In the genomic region with DNA sequence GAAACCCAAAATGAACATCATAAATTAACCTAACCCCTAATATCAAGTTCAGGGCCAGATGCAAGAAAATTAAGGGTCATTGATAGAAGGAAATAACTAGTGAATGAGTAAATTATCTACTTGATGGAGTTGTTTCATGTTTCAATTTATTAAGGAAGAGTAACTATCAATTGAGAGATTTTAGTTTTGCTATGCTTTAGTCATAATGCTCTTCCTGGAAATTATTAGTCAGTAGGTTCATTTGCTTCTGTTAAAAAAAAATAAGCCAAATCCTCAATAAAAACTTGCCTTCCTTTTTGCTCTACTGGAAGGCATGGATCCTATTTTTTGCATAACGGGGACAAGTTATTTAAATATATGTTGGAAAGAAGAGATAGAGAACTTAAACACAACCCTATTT, we compare ENCODE assay signal across 22 cellular contexts. TPM values are rescaled to one million over a fixed set of nuclear protein-coding genes. Genes with fewer than 3 reads are reported as not detected.
DNase-seq lines count a peak whose midpoint lies in the region; ATAC-seq and TF ChIP-seq lines count a peak whose summit lies in the region.
"Had no signal": no experiment of that assay in that cellular context is flagged by ENCODE, and none has a peak within 500 bp of the region (broad histone marks: within the 10 kb centered on the region; RNA-seq: fewer than 3 reads in every experiment).

No MANE protein-coding gene starts in this region.

- H3K4me3 Mint-ChIP-seq in natural killer cell treated with Interleukin-12 subunit alpha and Interleukin-12 subunit beta and Interleukin-15 and Interleukin-18, amount 100 ng/mL, for 72 hours, result peak overlapping the region; percentile 43
- H3K4me3 Mint-ChIP-seq in natural killer cell (no peak overlapping the region), activated B cell treated with CpG ODN at 0.5 μM for 24 hours (peak overlapping the region; percentile 56)
- no peak overlapping the region for H3K4me3 Mint-ChIP-seq in dendritic cell treated with granulocyte-macrophage colony-stimulating factor and Interleukin-4, amounts not matched to agents 40 ng/mL and 50 ng/mL, for 4 days
- H3K4me3 Mint-ChIP-seq: HFFc6 had no signal

- no peaks in the 10 kb centered on the region for H3K36me3 ChIP-seq in right lobe of liver

- TF ChIP-seq CTCF in natural killer cell (IDR thresholded peaks at IDR 0.05), result no peak
- TF ChIP-seq CTCF in activated B cell treated with CpG ODN at 0.5 μM for 24 hours (IDR thresholded peaks at IDR 0.05), result no peak
- no peak for TF ChIP-seq CTCF in right lobe of liver (IDR thresholded peaks at IDR 0.05)

- H3K27ac ChIP-seq in right lobe of liver, result no peak overlapping the region
- H3K27ac ChIP-seq: C4-2B, KMS-11 had no signal

- H3K27me3 ChIP-seq in right lobe of liver, result no peaks in the 10 kb centered on the region

- CTCF ChIA-PET in activated B cell treated with CpG ODN at 0.5 μM for 24 hours (lab: Charles Lee), result interaction anchor here (1.1 kb wide), 1 partner anchor 161 kb away, joined by 4 read pairs; no protein-coding TSS in a partner anchor

- WGBS in right lobe of liver (ENCODE audit: insufficient coverage, low coverage, low lambda C conversion rate, missing lambda C conversion rate), result 61% methylated on average over 1 of the region's 1 CpG

- H3K4me1 Mint-ChIP-seq in natural killer cell treated with Interleukin-12 subunit alpha and Interleukin-12 subunit beta and Interleukin-15 and Interleukin-18, amount 100 ng/mL, for 72 hours (ENCODE audit: low read depth in 2 of 2), result peaks cover 14 to 27% of the 10 kb centered on the region in 2 donors
- H3K4me1 Mint-ChIP-seq in natural killer cell (no peaks in the 10 kb centered on the region), activated B cell treated with CpG ODN at 0.5 μM for 24 hours (peaks cover 25% of the 10 kb centered on the region)
- peaks cover 29% of the 10 kb centered on the region for H3K4me1 Mint-ChIP-seq in dendritic cell treated with granulocyte-macrophage colony-stimulating factor and Interleukin-4, amounts not matched to agents 40 ng/mL and 50 ng/mL, for 4 days (ENCODE audit: low read depth)

- H3K27ac Mint-ChIP-seq in natural killer cell treated with Interleukin-12 subunit alpha and Interleukin-12 subunit beta and Interleukin-15 and Interleukin-18, amount 100 ng/mL, for 72 hours, result peak overlapping the region; percentile 67 to 82
- no peak overlapping the region for H3K27ac Mint-ChIP-seq in natural killer cell
- peak overlapping the region; percentile 69 for H3K27ac Mint-ChIP-seq in activated B cell treated with CpG ODN at 0.5 μM for 24 hours
- peak overlapping the region; percentile 82 for H3K27ac Mint-ChIP-seq in dendritic cell treated with granulocyte-macrophage colony-stimulating factor and Interleukin-4, amounts not matched to agents 40 ng/mL and 50 ng/mL, for 4 days
- H3K27ac Mint-ChIP-seq: HFFc6 had no signal

- no peak for TF ChIP-seq POLR2A in right lobe of liver (IDR thresholded peaks at IDR 0.05)

- no peak for DNase-seq in natural killer cell treated with Interleukin-12 subunit alpha and Interleukin-12 subunit beta and Interleukin-15 and Interleukin-18, amount 100 ng/mL, for 72 hours (ENCODE audit: low spot score)
- DNase-seq in natural killer cell (no peak), activated B cell treated with CpG ODN at 0.5 μM for 24 hours (no peak), right lobe of liver (no peak), DMS79 treated with DMSO at 0.1 percent for 48 hours (lab: John Stamatoyannopoulos, UW) (no peak)
- DNase-seq: ACHN, DMS 273 treated with DMSO at 0.1 percent for 48 hours, H7, HFFc6, NCI-H1417, NCI-H187, NCI-H2107, NCI-H2227 treated with DMSO at 0.1 percent for 48 hours, NCI-H524, NCI-H82, PC-3, RPMI8226, SIG-M5 had no signal

- POLR2A ChIA-PET in activated B cell treated with CpG ODN at 0.5 μM for 24 hours (lab: Charles Lee), result interaction anchor here (0.6 to 1.6 kb wide), 5 partner anchors 16 to 160 kb away, joined by 3 to 5 read pairs (median 4); no protein-coding TSS in a partner anchor

- H3K4me3 ChIP-seq in right lobe of liver, result no peak overlapping the region

- intact Hi-C loops in natural killer cell (cut with micrococcal nuclease) (no loop called here), activated B cell treated with CpG ODN at 0.5 μM for 24 hours (cut with micrococcal nuclease) (loop anchor here (1.0 to 2.0 kb wide), 2 partner anchors 27 to 59 kb away; a partner anchor contains a TSS), right lobe of liver (cut with DNase I) (no loop called here)
- intact Hi-C loops in dendritic cell treated with granulocyte-macrophage colony-stimulating factor and Interleukin-4, amounts not matched to agents 40 ng/mL and 50 ng/mL, for 4 days (cut with micrococcal nuclease), result loop anchor here (2.0 kb wide), 1 partner anchor 59 kb away; a partner anchor contains a TSS

- no peaks in the 10 kb centered on the region for H3K9me3 ChIP-seq in right lobe of liver

- no peaks in the 10 kb centered on the region for H3K27me3 Mint-ChIP-seq in natural killer cell treated with Interleukin-12 subunit alpha and Interleukin-12 subunit beta and Interleukin-15 and Interleukin-18, amount 100 ng/mL, for 72 hours
- H3K27me3 Mint-ChIP-seq in natural killer cell (ENCODE audit: low read depth in 2 of 2), result peaks cover 0 to 2% of the 10 kb centered on the region in 2 donors
- H3K27me3 Mint-ChIP-seq in activated B cell treated with CpG ODN at 0.5 μM for 24 hours, result no peaks in the 10 kb centered on the region
- no peaks in the 10 kb centered on the region for H3K27me3 Mint-ChIP-seq in dendritic cell treated with granulocyte-macrophage colony-stimulating factor and Interleukin-4, amounts not matched to agents 40 ng/mL and 50 ng/mL, for 4 days

- ATAC-seq in natural killer cell treated with Interleukin-12 subunit alpha and Interleukin-12 subunit beta and Interleukin-15 and Interleukin-18, amount 100 ng/mL, for 72 hours, result no peak
- ATAC-seq in natural killer cell (no peak), activated B cell treated with CpG ODN at 0.5 μM for 24 hours (ENCODE audit: low read depth) (no peak), right lobe of liver (no peak), HG03439 (IDR thresholded peaks at IDR 0.05; ENCODE audit: unreplicated experiment) (no peak)
- ATAC-seq: PC-3 had no signal

- no peaks in the 10 kb centered on the region for H3K4me1 ChIP-seq in right lobe of liver

- H3K9me3 Mint-ChIP-seq in natural killer cell treated with Interleukin-12 subunit alpha and Interleukin-12 subunit beta and Interleukin-15 and Interleukin-18, amount 100 ng/mL, for 72 hours, result peaks cover 4% of the 10 kb centered on the region
- H3K9me3 Mint-ChIP-seq in natural killer cell, result no peaks in the 10 kb centered on the region
- no peaks in the 10 kb centered on the region for H3K9me3 Mint-ChIP-seq in activated B cell treated with CpG ODN at 0.5 μM for 24 hours
- H3K9me3 Mint-ChIP-seq in dendritic cell treated with granulocyte-macrophage colony-stimulating factor and Interleukin-4, amounts not matched to agents 40 ng/mL and 50 ng/mL, for 4 days, result no peaks in the 10 kb centered on the region
- H3K9me3 Mint-ChIP-seq: HFFc6 had no signal

- H3K36me3 Mint-ChIP-seq in natural killer cell treated with Interleukin-12 subunit alpha and Interleukin-12 subunit beta and Interleukin-15 and Interleukin-18, amount 100 ng/mL, for 72 hours, result peaks cover 5% of the 10 kb centered on the region
- H3K36me3 Mint-ChIP-seq in natural killer cell (no peaks in the 10 kb centered on the region), activated B cell treated with CpG ODN at 0.5 μM for 24 hours (ENCODE audit: low read depth) (no peaks in the 10 kb centered on the region)
- H3K36me3 Mint-ChIP-seq in dendritic cell treated with granulocyte-macrophage colony-stimulating factor and Interleukin-4, amounts not matched to agents 40 ng/mL and 50 ng/mL, for 4 days (ENCODE audit: low read depth), result no peaks in the 10 kb centered on the region

RNA-seq across cellular contexts. Expression of a gene that starts 59.0 kb away (rescaled TPM):
- 100 to 1,000 TPM; 452 to 579 TPM for total RNA-seq in natural killer cell treated with Interleukin-12 subunit alpha and Interleukin-12 subunit beta and Interleukin-15 and Interleukin-18, amount 100 ng/mL, for 72 hours
- total RNA-seq in natural killer cell (100 to 1,000 TPM; 174 to 184 (median 177) TPM), activated B cell treated with CpG ODN at 0.5 μM for 24 hours (148 and 179 TPM in 2 replicates), right lobe of liver (100 to 1,000 TPM in 1 of 6 experiments, 10 to 100 TPM in 5; 15.9 to 117 (median 31.9) TPM)

Comparison
In these comparisons a context has a peak if more than half of its experiments do, and no peak if none do; other contexts are left out.
1. H3K27ac Mint-ChIP-seq: peak in natural killer cell treated with Interleukin-12 subunit alpha and Interleukin-12 subunit beta and Interleukin-15 and Interleukin-18, amount 100 ng/mL, for 72 hours (2 of 2), activated B cell treated with CpG ODN at 0.5 μM for 24 hours (single experiment) and dendritic cell treated with granulocyte-macrophage colony-stimulating factor and Interleukin-4, amounts not matched to agents 40 ng/mL and 50 ng/mL, for 4 days (single experiment); none in natural killer cell (0 of 2).
2. H3K4me3 Mint-ChIP-seq: peak in natural killer cell treated with Interleukin-12 subunit alpha and Interleukin-12 subunit beta and Interleukin-15 and Interleukin-18, amount 100 ng/mL, for 72 hours (single experiment) and activated B cell treated with CpG ODN at 0.5 μM for 24 hours (single experiment); none in natural killer cell (single experiment) and dendritic cell treated with granulocyte-macrophage colony-stimulating factor and Interleukin-4, amounts not matched to agents 40 ng/mL and 50 ng/mL, for 4 days (single experiment).
3. intact Hi-C loops: an anchor here in activated B cell treated with CpG ODN at 0.5 μM for 24 hours (1.0 to 2.0 kb wide) and dendritic cell treated with granulocyte-macrophage colony-stimulating factor and Interleukin-4, amounts not matched to agents 40 ng/mL and 50 ng/mL, for 4 days (2.0 kb wide); none called in natural killer cell and right lobe of liver.